Comparison of ENCODE assay signal across 8 cellular contexts in the genomic region with DNA sequence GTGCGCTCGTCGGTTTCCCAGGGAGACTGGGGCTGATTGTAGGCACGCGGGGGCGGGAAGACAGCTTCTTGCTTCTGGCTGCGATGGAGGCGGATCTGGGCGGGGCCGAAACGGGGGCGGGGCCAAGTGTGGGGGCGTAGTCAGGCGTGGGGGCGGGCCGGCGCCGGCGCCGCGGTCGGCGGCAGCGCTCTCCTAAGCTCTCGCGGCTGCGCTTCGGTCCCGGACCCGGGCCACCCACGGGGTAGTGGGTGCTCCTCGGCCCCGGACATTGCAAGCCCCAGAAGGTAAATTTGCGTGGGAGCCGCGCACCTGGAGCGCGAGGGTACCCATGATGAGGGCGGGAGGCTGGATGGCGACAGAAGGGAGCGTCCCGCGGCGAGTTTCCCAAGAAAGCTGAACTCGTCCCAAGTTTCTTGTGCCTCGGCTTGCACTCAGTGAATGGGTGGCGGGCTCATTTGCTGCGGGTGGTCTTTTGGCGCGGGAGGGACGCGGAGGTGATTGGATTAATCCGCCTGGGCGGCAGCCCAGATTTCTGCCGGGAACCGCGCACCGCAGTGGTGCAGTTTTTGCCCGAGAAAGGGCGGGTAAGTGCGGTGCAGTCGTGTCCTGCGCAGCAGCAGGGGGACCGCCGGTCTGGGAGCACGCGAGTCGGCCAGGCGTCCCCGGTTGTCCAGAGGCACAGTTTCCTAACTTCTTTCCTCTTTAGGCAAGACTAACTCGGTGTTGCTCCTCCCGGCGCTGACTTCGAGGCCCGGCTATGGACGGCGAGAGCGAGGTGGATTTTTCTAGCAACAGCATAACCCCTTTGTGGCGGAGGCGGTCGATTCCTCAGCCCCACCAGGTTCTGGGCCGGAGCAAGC. TPM values are rescaled to one million over a fixed set of nuclear protein-coding genes. Genes with fewer than 3 reads are reported as not detected.
DNase-seq lines count a peak whose midpoint lies in the region; ATAC-seq and TF ChIP-seq lines count a peak whose summit lies in the region.

A gene with protein sequence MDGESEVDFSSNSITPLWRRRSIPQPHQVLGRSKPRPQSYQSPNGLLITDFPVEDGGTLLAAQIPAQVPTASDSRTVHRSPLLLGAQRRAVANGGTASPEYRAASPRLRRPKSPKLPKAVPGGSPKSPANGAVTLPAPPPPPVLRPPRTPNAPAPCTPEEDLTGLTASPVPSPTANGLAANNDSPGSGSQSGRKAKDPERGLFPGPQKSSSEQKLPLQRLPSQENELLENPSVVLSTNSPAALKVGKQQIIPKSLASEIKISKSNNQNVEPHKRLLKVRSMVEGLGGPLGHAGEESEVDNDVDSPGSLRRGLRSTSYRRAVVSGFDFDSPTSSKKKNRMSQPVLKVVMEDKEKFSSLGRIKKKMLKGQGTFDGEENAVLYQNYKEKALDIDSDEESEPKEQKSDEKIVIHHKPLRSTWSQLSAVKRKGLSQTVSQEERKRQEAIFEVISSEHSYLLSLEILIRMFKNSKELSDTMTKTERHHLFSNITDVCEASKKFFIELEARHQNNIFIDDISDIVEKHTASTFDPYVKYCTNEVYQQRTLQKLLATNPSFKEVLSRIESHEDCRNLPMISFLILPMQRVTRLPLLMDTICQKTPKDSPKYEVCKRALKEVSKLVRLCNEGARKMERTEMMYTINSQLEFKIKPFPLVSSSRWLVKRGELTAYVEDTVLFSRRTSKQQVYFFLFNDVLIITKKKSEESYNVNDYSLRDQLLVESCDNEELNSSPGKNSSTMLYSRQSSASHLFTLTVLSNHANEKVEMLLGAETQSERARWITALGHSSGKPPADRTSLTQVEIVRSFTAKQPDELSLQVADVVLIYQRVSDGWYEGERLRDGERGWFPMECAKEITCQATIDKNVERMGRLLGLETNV (plus strand): TSS at position 155 of the 860 bp plus-strand sequence. CDS start 603 bp downstream, at position 758.

- H3K9me3 ChIP-seq in neural cell (ENCODE audit: low read length): no peaks in the 10 kb centered on the region

- DNase-seq in AG20443 (ENCODE audit: low spot score): peak; percentile 94
- peak; percentile 8 to 50 for DNase-seq in HL-60 (ENCODE audit: low read depth in 1 of 2, low spot score in 1 of 2)
- peak; percentile 72 for DNase-seq in RKO (ENCODE audit: low spot score)
- peak; percentile 72 for DNase-seq in activated T-helper 2 cell treated with anti-CD3 and anti-CD28 coated beads, Interferon-gamma antibody, Interleukin-2, Interleukin-4, amounts not matched to agents 10 μg/mL and 5 μg/mL and 100 μg/mL, durations not matched to agents 14 hours and 24 hours and 36 hours (ENCODE audit: low spot score)
- DNase-seq in fibroblast of the conjunctiva (ENCODE audit: low read depth): peak; percentile 51

- no peaks in the 10 kb centered on the region for H3K36me3 Mint-ChIP-seq in activated T-helper 2 cell treated with anti-CD3 and anti-CD28 coated beads, Interferon-gamma antibody, Interleukin-2, Interleukin-4, amounts not matched to agents 10 μg/mL and 5 μg/mL and 100 μg/mL, durations not matched to agents 14 hours and 24 hours and 36 hours (ENCODE audit: low read depth)
- no peaks in the 10 kb centered on the region for H3K36me3 Mint-ChIP-seq in stimulated activated naive CD8-positive, alpha-beta T cell treated with anti-CD3 and anti-CD28 coated beads, Interleukin-15, Interleukin-2, amounts not matched to agents 100 ng/mL and 50 ng/mL, for 24 hours (ENCODE audit: low read depth)

- peak within 1 kb of the TSS; percentile 77 for H3K4me3 Mint-ChIP-seq in activated T-helper 2 cell treated with anti-CD3 and anti-CD28 coated beads, Interferon-gamma antibody, Interleukin-2, Interleukin-4, amounts not matched to agents 10 μg/mL and 5 μg/mL and 100 μg/mL, durations not matched to agents 14 hours and 24 hours and 36 hours (ENCODE audit: low read depth)
- peak within 1 kb of the TSS; percentile 73 for H3K4me3 Mint-ChIP-seq in stimulated activated naive CD8-positive, alpha-beta T cell treated with anti-CD3 and anti-CD28 coated beads, Interleukin-15, Interleukin-2, amounts not matched to agents 100 ng/mL and 50 ng/mL, for 24 hours

- peak within 1 kb of the TSS; percentile 41 for H3K4me2 ChIP-seq in neural cell (ENCODE audit: low read length)

- H3K27me3 ChIP-seq in HL-60 (ENCODE audit: insufficient read depth, poor library complexity, severe bottlenecking) (peaks cover 28% of the 10 kb centered on the region), neural cell (ENCODE audit: insufficient read depth, low read depth, low read length) (peaks cover 36% of the 10 kb centered on the region)

- TF ChIP-seq EP300 in neural cell (conservative IDR thresholded peaks at IDR 0.05; ENCODE audit: poor library complexity, severe bottlenecking): no peak

- peak within 1 kb of the TSS; percentile 37 for H3K9ac ChIP-seq in neural cell (ENCODE audit: low read length)

- peak; percentile 42 for ATAC-seq in GM19372 (IDR thresholded peaks at IDR 0.05; ENCODE audit: low read depth, unreplicated experiment)

- peak within 1 kb of the TSS; percentile 19 for H2AFZ ChIP-seq in neural cell (ENCODE audit: low read depth, low read length)

- intact Hi-C loops in activated T-helper 2 cell treated with anti-CD3 and anti-CD28 coated beads, Interferon-gamma antibody, Interleukin-2, Interleukin-4, amounts not matched to agents 10 μg/mL and 5 μg/mL and 100 μg/mL, durations not matched to agents 14 hours and 24 hours and 36 hours (cut with micrococcal nuclease): loop anchor here (5.0 kb wide), 1 partner anchor 116 kb away; no protein-coding TSS in a partner anchor

- TF ChIP-seq CTCF in HL-60 (IDR thresholded peaks at IDR 0.05; ENCODE audit: insufficient read depth, low read length): no peak
- TF ChIP-seq CTCF in neural cell (IDR thresholded peaks at IDR 0.05; ENCODE audit: poor library complexity, severe bottlenecking): no peak

- H4K20me1 ChIP-seq in neural cell (ENCODE audit: insufficient read depth): no peaks in the 10 kb centered on the region

- H3K27me3 Mint-ChIP-seq in activated T-helper 2 cell treated with anti-CD3 and anti-CD28 coated beads, Interferon-gamma antibody, Interleukin-2, Interleukin-4, amounts not matched to agents 10 μg/mL and 5 μg/mL and 100 μg/mL, durations not matched to agents 14 hours and 24 hours and 36 hours (ENCODE audit: low read depth): peaks cover 56% of the 10 kb centered on the region
- H3K27me3 Mint-ChIP-seq in stimulated activated naive CD8-positive, alpha-beta T cell treated with anti-CD3 and anti-CD28 coated beads, Interleukin-15, Interleukin-2, amounts not matched to agents 100 ng/mL and 50 ng/mL, for 24 hours: peaks cover 73% of the 10 kb centered on the region

- no peak for TF ChIP-seq RAD21 in neural cell (conservative IDR thresholded peaks at IDR 0.05)

- H3K9me3 Mint-ChIP-seq in activated T-helper 2 cell treated with anti-CD3 and anti-CD28 coated beads, Interferon-gamma antibody, Interleukin-2, Interleukin-4, amounts not matched to agents 10 μg/mL and 5 μg/mL and 100 μg/mL, durations not matched to agents 14 hours and 24 hours and 36 hours: no peaks in the 10 kb centered on the region
- H3K9me3 Mint-ChIP-seq in stimulated activated naive CD8-positive, alpha-beta T cell treated with anti-CD3 and anti-CD28 coated beads, Interleukin-15, Interleukin-2, amounts not matched to agents 100 ng/mL and 50 ng/mL, for 24 hours: peaks cover 5% of the 10 kb centered on the region

- H3F3A ChIP-seq in neural cell (ENCODE audit: insufficient read depth, low read length, poor library complexity, severe bottlenecking): no peaks in the 10 kb centered on the region

- no peaks in the 10 kb centered on the region for H3K9me2 ChIP-seq in neural cell (ENCODE audit: insufficient read depth, low read length)

- no peaks in the 10 kb centered on the region for H3K79me2 ChIP-seq in neural cell (replicated peaks; ENCODE audit: insufficient read depth, low read length)

- H3K36me3 ChIP-seq in neural cell (ENCODE audit: insufficient read depth, low read length): no peaks in the 10 kb centered on the region

- H3K4me3 ChIP-seq in HL-60 (replicated peaks; ENCODE audit: insufficient read depth, low read length) (peak within 1 kb of the TSS; percentile 47), neural cell (ENCODE audit: low read length) (peak within 1 kb of the TSS; percentile 84)

- no peak within 1 kb of the TSS for H3K27ac Mint-ChIP-seq in activated T-helper 2 cell treated with anti-CD3 and anti-CD28 coated beads, Interferon-gamma antibody, Interleukin-2, Interleukin-4, amounts not matched to agents 10 μg/mL and 5 μg/mL and 100 μg/mL, durations not matched to agents 14 hours and 24 hours and 36 hours
- no peak within 1 kb of the TSS for H3K27ac Mint-ChIP-seq in stimulated activated naive CD8-positive, alpha-beta T cell treated with anti-CD3 and anti-CD28 coated beads, Interleukin-15, Interleukin-2, amounts not matched to agents 100 ng/mL and 50 ng/mL, for 24 hours

- H3K27ac ChIP-seq in HL-60 (replicated peaks) (no peak within 1 kb of the TSS), neural cell (ENCODE audit: low read length) (no peak within 1 kb of the TSS)

- peaks cover 13% of the 10 kb centered on the region for H3K4me1 Mint-ChIP-seq in activated T-helper 2 cell treated with anti-CD3 and anti-CD28 coated beads, Interferon-gamma antibody, Interleukin-2, Interleukin-4, amounts not matched to agents 10 μg/mL and 5 μg/mL and 100 μg/mL, durations not matched to agents 14 hours and 24 hours and 36 hours (ENCODE audit: low read depth)
- H3K4me1 Mint-ChIP-seq in stimulated activated naive CD8-positive, alpha-beta T cell treated with anti-CD3 and anti-CD28 coated beads, Interleukin-15, Interleukin-2, amounts not matched to agents 100 ng/mL and 50 ng/mL, for 24 hours (ENCODE audit: low read depth): peaks cover 20% of the 10 kb centered on the region

RNA-seq across cellular contexts. Expression of the gene that starts here (rescaled TPM):
- total RNA-seq in activated T-helper 2 cell treated with anti-CD3 and anti-CD28 coated beads, Interferon-gamma antibody, Interleukin-2, Interleukin-4, amounts not matched to agents 10 μg/mL and 5 μg/mL and 100 μg/mL, durations not matched to agents 14 hours and 24 hours and 36 hours: 0.18 and 0.28 TPM in 2 replicates
- 3.7 and 5.7 TPM in 2 replicates for polyA plus RNA-seq in neural cell
- polyA minus RNA-seq in neural cell: 3.0 and 3.7 TPM in 2 replicates

Comparison
In these comparisons a context has a peak if more than half of its experiments do, and no peak if none do; other contexts are left out.
1. Peak in DNase-seq in activated T-helper 2 cell treated with anti-CD3 and anti-CD28 coated beads, Interferon-gamma antibody, Interleukin-2, Interleukin-4, amounts not matched to agents 10 μg/mL and 5 μg/mL and 100 μg/mL, durations not matched to agents 14 hours and 24 hours and 36 hours; RNA of the gene not detected or under 1 TPM.
2. DNase-seq: peak in every context shown above with its lines; median percentile 94 in AG20443; 72 in RKO; 72 in activated T-helper 2 cell treated with anti-CD3 and anti-CD28 coated beads, Interferon-gamma antibody, Interleukin-2, Interleukin-4, amounts not matched to agents 10 μg/mL and 5 μg/mL and 100 μg/mL, durations not matched to agents 14 hours and 24 hours and 36 hours; 51 in fibroblast of the conjunctiva; 29 in HL-60.